13 cellular contexts compared by ENCODE assay signal in genomic region chr4:72886602-72887001, GRCh38.
A peak's percentile ranks its signal among the peaks of the same experiment; 100 is the strongest.
DNase-seq lines count a peak whose midpoint lies in the region; ATAC-seq, FAIRE-seq and TF ChIP-seq lines count a peak whose summit lies in the region.
"Had no signal": no experiment of that assay in that cellular context is flagged by ENCODE, and none has a peak within 500 bp of the region (broad histone marks: within the 10 kb centered on the region; RNA-seq: fewer than 3 reads in every experiment).

No MANE protein-coding gene starts in this region.

- no peaks in the 10 kb centered on the region for H3K36me3 Mint-ChIP-seq in nephron (ENCODE audit: low read depth)
- no peaks in the 10 kb centered on the region for H3K36me3 Mint-ChIP-seq in activated naive CD4-positive, alpha-beta T cell treated with anti-CD3 and anti-CD28 coated beads, Interleukin-2, amount 10 ng/mL, durations not matched to agents 7 days and 5 days
- H3K36me3 Mint-ChIP-seq: activated naive CD8-positive, alpha-beta T cell had no signal

- no peaks in the 10 kb centered on the region for H3K9me3 ChIP-seq in Loucy (ENCODE audit: insufficient read depth, low read depth, low read length)
- H3K9me3 ChIP-seq: pancreas had no signal

- no peak overlapping the region for H3K4me3 Mint-ChIP-seq in nephron
- H3K4me3 Mint-ChIP-seq in activated naive CD4-positive, alpha-beta T cell treated with anti-CD3 and anti-CD28 coated beads, Interleukin-2, amount 10 ng/mL, durations not matched to agents 7 days and 5 days = no peak overlapping the region
- H3K4me3 Mint-ChIP-seq: activated naive CD8-positive, alpha-beta T cell had no signal

- peak; percentile 33 for DNase-seq in bronchial epithelial cell (ENCODE audit: low read depth)
- DNase-seq in AG20443 (ENCODE audit: low spot score) = no peak
- DNase-seq in activated naive CD4-positive, alpha-beta T cell treated with anti-CD3 and anti-CD28 coated beads, Interleukin-2, amount 10 ng/mL, durations not matched to agents 7 days and 5 days = no peak
- DNase-seq: activated CD4-positive, alpha-beta T cell treated with anti-CD3 and anti-CD28 coated beads, Interleukin-2, amount 50 U/mL, for 48 hours; effector memory CD4-positive, alpha-beta T cell; kidney glomerular epithelial cell; NCI-H2029 treated with DMSO at 0.1 percent for 48 hours; pancreas had no signal

- H3K9me2 ChIP-seq in Loucy (replicated peaks; ENCODE audit: low read depth, low read length) = no peaks in the 10 kb centered on the region

- no peak overlapping the region for H3K4me3 ChIP-seq in Loucy (ENCODE audit: low read length, poor library complexity, severe bottlenecking)
- H3K4me3 ChIP-seq in bronchial epithelial cell (ENCODE audit: low read depth, low read length) = no peak overlapping the region
- H3K4me3 ChIP-seq: pancreas had no signal

- no peaks in the 10 kb centered on the region for H3K4me1 Mint-ChIP-seq in nephron
- no peaks in the 10 kb centered on the region for H3K4me1 Mint-ChIP-seq in activated naive CD4-positive, alpha-beta T cell treated with anti-CD3 and anti-CD28 coated beads, Interleukin-2, amount 10 ng/mL, durations not matched to agents 7 days and 5 days

- H3K9me3 Mint-ChIP-seq in nephron = peaks cover 6% of the 10 kb centered on the region
- no peaks in the 10 kb centered on the region for H3K9me3 Mint-ChIP-seq in activated naive CD4-positive, alpha-beta T cell treated with anti-CD3 and anti-CD28 coated beads, Interleukin-2, amount 10 ng/mL, durations not matched to agents 7 days and 5 days

- H3K27ac Mint-ChIP-seq in nephron = no peak overlapping the region
- H3K27ac Mint-ChIP-seq in activated naive CD4-positive, alpha-beta T cell treated with anti-CD3 and anti-CD28 coated beads, Interleukin-2, amount 10 ng/mL, durations not matched to agents 7 days and 5 days = no peak overlapping the region
- H3K27ac Mint-ChIP-seq: activated naive CD8-positive, alpha-beta T cell had no signal

- H4K20me1 ChIP-seq in Loucy (ENCODE audit: insufficient read depth, low read length, poor library complexity, severe bottlenecking) = no peaks in the 10 kb centered on the region

- no peaks in the 10 kb centered on the region for H3K27me3 Mint-ChIP-seq in nephron (ENCODE audit: low read depth)
- H3K27me3 Mint-ChIP-seq in activated naive CD4-positive, alpha-beta T cell treated with anti-CD3 and anti-CD28 coated beads, Interleukin-2, amount 10 ng/mL, durations not matched to agents 7 days and 5 days = no peaks in the 10 kb centered on the region

- CTCF ChIA-PET in activated naive CD4-positive, alpha-beta T cell treated with anti-CD3 and anti-CD28 coated beads, Interleukin-2, amount 10 ng/mL, durations not matched to agents 7 days and 5 days (lab: Charles Lee) = no interaction called here

- H3K36me3 ChIP-seq in Loucy (ENCODE audit: insufficient read depth, low read length) (no peaks in the 10 kb centered on the region), bronchial epithelial cell (ENCODE audit: control insufficient read depth, insufficient read depth, low read length) (no peaks in the 10 kb centered on the region)
- H3K36me3 ChIP-seq: pancreas had no signal

- no peak for ATAC-seq in HG03442 (IDR thresholded peaks at IDR 0.05; ENCODE audit: unreplicated experiment)

- H3K27me3 ChIP-seq in Loucy (ENCODE audit: insufficient read depth, low read length, poor library complexity, severe bottlenecking) = no peaks in the 10 kb centered on the region
- no peaks in the 10 kb centered on the region for H3K27me3 ChIP-seq in bronchial epithelial cell (ENCODE audit: control insufficient read depth, insufficient read depth, low read length)
- H3K27me3 ChIP-seq: pancreas had no signal

- TF ChIP-seq CTCF in Loucy (conservative IDR thresholded peaks at IDR 0.05; ENCODE audit: low read length) = peak; percentile 56
- TF ChIP-seq CTCF in bronchial epithelial cell (IDR thresholded peaks at IDR 0.05; ENCODE audit: insufficient read depth, low read length, severe bottlenecking) = peak; percentile 23
- TF ChIP-seq CTCF in nephron (IDR thresholded peaks at IDR 0.05; ENCODE audit: unreplicated experiment in 3 of 3) = peak; percentile 26 to 42 (median 32)

- FAIRE-seq in G401.6 (lab: Jason Lieb, UNC) (peak; percentile 88), bronchial epithelial cell (lab: Jason Lieb, UNC) (no peak)
- FAIRE-seq: pancreas had no signal

- H2AFZ ChIP-seq in Loucy (ENCODE audit: low read length) = no peak overlapping the region

- no peaks in the 10 kb centered on the region for H3K4me1 ChIP-seq in Loucy (ENCODE audit: insufficient read depth, low read length, poor library complexity, severe bottlenecking)

- no peak overlapping the region for H3K9ac ChIP-seq in Loucy (ENCODE audit: low read depth, low read length, poor library complexity, severe bottlenecking)

- no peak overlapping the region for H3K4me2 ChIP-seq in Loucy (ENCODE audit: low read depth, low read length, poor library complexity, severe bottlenecking)

- no peaks in the 10 kb centered on the region for H3F3A ChIP-seq in Loucy (ENCODE audit: low read depth)

- no peaks in the 10 kb centered on the region for H3K79me2 ChIP-seq in Loucy (ENCODE audit: insufficient read depth, low read length)
